8 cellular contexts compared by ENCODE assay signal in the genomic region with DNA sequence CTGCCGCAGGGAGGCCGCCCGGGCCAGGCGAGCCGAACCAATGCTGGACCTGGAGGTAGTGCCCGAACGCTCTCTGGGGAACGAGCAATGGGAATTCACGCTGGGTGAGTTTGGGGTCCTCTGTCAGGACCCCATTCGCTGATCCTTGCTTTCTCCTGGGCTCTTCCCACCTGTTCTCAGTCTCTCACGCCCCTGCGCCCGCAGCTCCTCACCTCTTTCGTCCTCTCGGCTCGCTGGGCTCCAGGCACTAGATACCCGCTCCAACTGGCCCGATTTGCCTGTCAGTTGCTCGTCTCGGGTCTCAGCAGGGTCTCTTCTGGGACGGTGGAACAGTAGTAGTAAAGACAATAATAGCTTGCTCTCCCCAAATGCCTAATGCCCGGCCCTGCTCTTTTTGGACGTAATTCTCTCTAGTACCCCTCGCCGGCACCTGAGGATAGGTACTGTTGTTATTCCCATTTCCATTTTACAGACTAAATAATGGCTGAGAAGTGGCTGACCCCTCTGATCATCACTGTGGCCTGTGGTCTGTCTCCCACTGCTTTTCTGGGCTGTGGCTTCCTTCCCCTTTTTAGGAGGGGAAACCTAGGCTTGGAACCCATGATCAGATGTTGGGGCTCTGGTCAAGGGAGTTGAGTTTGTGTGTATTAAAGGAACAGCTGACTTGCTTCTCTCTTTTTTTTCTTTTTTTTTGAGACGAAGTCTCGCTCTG. TPM values are rescaled to one million over a fixed set of nuclear protein-coding genes. Genes with fewer than 3 reads are reported as not detected.
DNase-seq lines count a peak whose midpoint lies in the region; ATAC-seq and TF ChIP-seq lines count a peak whose summit lies in the region.

No MANE protein-coding gene starts in this region.

- H3K4me3 ChIP-seq in HAP-1 (peak overlapping the region; percentile 96), RWPE2 (ENCODE audit: severe bottlenecking) (peak overlapping the region; percentile 74), endodermal cell (ENCODE audit: low read length) (peak overlapping the region; percentile 99)

- peak overlapping the region; percentile 74 for H3K27ac Mint-ChIP-seq in endodermal cell
- peak overlapping the region; percentile 65 to 86 for H3K27ac Mint-ChIP-seq in natural killer cell

- in situ Hi-C loops in HAP-1 (cut with MboI; ENCODE audit: low sequenced_read_pairs): no loop called here

- peaks cover 14% of the 10 kb centered on the region for H3K4me1 ChIP-seq in HAP-1
- peaks cover 7% of the 10 kb centered on the region for H3K4me1 ChIP-seq in RWPE2 (ENCODE audit: insufficient read depth, poor library complexity, severe bottlenecking)
- H3K4me1 ChIP-seq in endodermal cell (ENCODE audit: control insufficient read depth, insufficient read depth, low read length): peaks cover 4% of the 10 kb centered on the region

- ATAC-seq in RWPE2 (ENCODE audit: low read depth) (peak; percentile 28), natural killer cell (peak in 1 of 3 donors; percentile 4)

- peak overlapping the region; percentile 98 for H3K4me3 Mint-ChIP-seq in endodermal cell
- H3K4me3 Mint-ChIP-seq in natural killer cell: peak overlapping the region; percentile 94

- H3K9me3 ChIP-seq in HAP-1: no peaks in the 10 kb centered on the region
- no peaks in the 10 kb centered on the region for H3K9me3 ChIP-seq in RWPE2 (ENCODE audit: severe bottlenecking)
- no peaks in the 10 kb centered on the region for H3K9me3 ChIP-seq in endodermal cell (ENCODE audit: control insufficient read depth, low read length)

- peak overlapping the region; percentile 75 for H3K9ac ChIP-seq in endodermal cell (ENCODE audit: extremely low read depth, low read length, poor library complexity, severe bottlenecking)

- DNase-seq in GF-D8 (lab: John Stamatoyannopoulos, UW) (peak; percentile 91), HAP-1 (ENCODE audit: low spot score in 2 of 2) (peak in 1 of 2 experiments; percentile 32), RWPE2 (ENCODE audit: low spot score) (no peak), endodermal cell (no peak), natural killer cell (no peak), NCI-H1417 treated with DMSO at 0.1 percent for 48 hours (lab: John Stamatoyannopoulos, UW) (no peak), NCI-H1694 treated with DMSO at 0.1 percent for 48 hours (lab: John Stamatoyannopoulos, UW) (no peak), NCI-H1694 (lab: John Stamatoyannopoulos, UW) (no peak)

- peaks cover 27% of the 10 kb centered on the region for H3K4me1 Mint-ChIP-seq in endodermal cell
- peaks cover 34 to 45% of the 10 kb centered on the region in 2 donors for H3K4me1 Mint-ChIP-seq in natural killer cell

- intact Hi-C loops in natural killer cell (cut with micrococcal nuclease): loop anchor here (5.0 kb wide), 1 partner anchor 47 kb away; a partner anchor contains a TSS

- WGBS in endodermal cell (ENCODE audit: insufficient coverage in 1 of 2, insufficient read length in 1 of 2), 2 experiments: 8% methylated on average over 22 to 27 of the region's 27 CpGs

- H3K9me3 Mint-ChIP-seq in endodermal cell (peaks cover 2% of the 10 kb centered on the region), natural killer cell (no peaks in the 10 kb centered on the region)

- H3K36me3 Mint-ChIP-seq in endodermal cell (ENCODE audit: low read depth) (peaks cover 5% of the 10 kb centered on the region), natural killer cell (no peaks in the 10 kb centered on the region)

- H3K36me3 ChIP-seq in HAP-1 (replicated peaks): peaks cover 4% of the 10 kb centered on the region; the same call in 1 of the 2 replicates
- H3K36me3 ChIP-seq in RWPE2 (ENCODE audit: low read depth): peaks cover 3% of the 10 kb centered on the region; the same call in 1 of the 2 replicates
- peaks cover 8% of the 10 kb centered on the region for H3K36me3 ChIP-seq in endodermal cell (ENCODE audit: control insufficient read depth, insufficient read depth, low read length)

- H3K27me3 Mint-ChIP-seq in endodermal cell (ENCODE audit: insufficient read depth): peaks cover 1% of the 10 kb centered on the region
- no peaks in the 10 kb centered on the region for H3K27me3 Mint-ChIP-seq in natural killer cell (ENCODE audit: low read depth in 2 of 2)

- H3K27ac ChIP-seq in RWPE2 (ENCODE audit: poor library complexity, severe bottlenecking) (no peak overlapping the region), endodermal cell (ENCODE audit: low read depth, low read length) (peak overlapping the region; percentile 22)

- no peaks in the 10 kb centered on the region for H3K27me3 ChIP-seq in HAP-1 (ENCODE audit: low read depth)
- no peaks in the 10 kb centered on the region for H3K27me3 ChIP-seq in RWPE2 (ENCODE audit: insufficient read depth, poor library complexity, severe bottlenecking)
- H3K27me3 ChIP-seq in endodermal cell (ENCODE audit: control insufficient read depth, insufficient read depth, low read length, poor library complexity, severe bottlenecking): no peaks in the 10 kb centered on the region

- no peak for TF ChIP-seq CTCF in RWPE2 (IDR thresholded peaks at IDR 0.05; ENCODE audit: poor library complexity, severe bottlenecking)
- TF ChIP-seq CTCF in endodermal cell (conservative IDR thresholded peaks at IDR 0.05): no peak
- TF ChIP-seq CTCF in natural killer cell (IDR thresholded peaks at IDR 0.05): no peak

RNA-seq across cellular contexts. Expression of a gene that starts 0.6 kb away (rescaled TPM):
- total RNA-seq in endodermal cell (10 to 100 TPM; 18.8 to 19.6 TPM), natural killer cell (10 to 100 TPM; 17.0 to 22.4 (median 22.0) TPM)
- 19.6 TPM for polyA plus RNA-seq in endodermal cell (2013, experiment 1 of 2)
- 18.3 TPM for polyA plus RNA-seq in endodermal cell (2013, experiment 2 of 2)

RNA-seq across cellular contexts. Expression of a gene that starts 40.5 kb away (rescaled TPM):
- total RNA-seq in endodermal cell: 10 to 100 TPM in 1 of 2 donors, 1 to 10 TPM in 1; 7.2 to 11.0 TPM
- polyA plus RNA-seq in endodermal cell (2013, experiment 1 of 2): 2.7 TPM
- 2.1 TPM for polyA plus RNA-seq in endodermal cell (2013, experiment 2 of 2)
- 1 to 10 TPM in 2 of 3 donors, under 1 TPM in 1; 0.80 to 1.3 (median 1.0) TPM for total RNA-seq in natural killer cell

RNA-seq across cellular contexts. Expression of a gene that starts 49.4 kb away (rescaled TPM):
- total RNA-seq in endodermal cell (1 to 10 TPM; 2.8 to 5.4 TPM), natural killer cell (10 to 100 TPM; 15.2 to 27.5 (median 26.8) TPM)
- polyA plus RNA-seq in endodermal cell (2013, experiment 1 of 2): 1.3 TPM
- polyA plus RNA-seq in endodermal cell (2013, experiment 2 of 2): 0.83 TPM

RNA-seq across cellular contexts. Expression of a gene that starts 49.5 kb away (rescaled TPM):
- total RNA-seq in endodermal cell (1 to 10 TPM; 1.9 to 3.5 TPM), natural killer cell (1 to 10 TPM; 5.2 to 8.3 (median 6.3) TPM)
- 1.1 TPM for polyA plus RNA-seq in endodermal cell (2013, experiment 1 of 2)
- 0.75 TPM for polyA plus RNA-seq in endodermal cell (2013, experiment 2 of 2)

RNA-seq across cellular contexts. Expression of a gene that starts 54.3 kb away (rescaled TPM):
- 1 to 10 TPM; 2.0 to 6.8 TPM for total RNA-seq in endodermal cell
- polyA plus RNA-seq in endodermal cell (2013, experiment 1 of 2): 1.2 TPM
- 1.6 TPM for polyA plus RNA-seq in endodermal cell (2013, experiment 2 of 2)
- total RNA-seq in natural killer cell: 1 to 10 TPM; 6.9 to 8.3 (median 7.3) TPM
